32 cellular contexts compared by ENCODE assay signal in the genomic region with DNA sequence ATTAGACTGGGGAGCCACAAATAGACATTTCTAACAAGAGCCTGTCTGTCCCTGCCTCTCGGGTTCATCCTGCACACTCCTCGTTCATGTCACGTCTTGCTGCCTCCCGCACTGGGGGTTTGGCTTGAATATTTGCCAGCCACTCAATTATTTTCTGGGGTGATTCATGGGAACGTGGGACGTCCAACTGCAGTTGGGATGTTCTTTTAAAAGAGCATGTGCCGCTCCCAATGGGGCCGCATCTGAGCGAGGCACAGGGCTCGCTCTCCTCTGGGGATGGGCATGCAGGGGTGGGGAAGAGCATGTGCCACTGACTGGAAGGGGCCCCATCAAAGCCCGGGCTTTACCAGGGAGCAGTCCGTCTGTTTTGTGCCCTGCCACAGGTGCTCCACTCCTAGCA. TPM values are rescaled to one million over a fixed set of nuclear protein-coding genes. Genes with fewer than 3 reads are reported as not detected.
DNase-seq lines count a peak whose midpoint lies in the region; ATAC-seq, FAIRE-seq and TF ChIP-seq lines count a peak whose summit lies in the region.
"Had no signal": no experiment of that assay in that cellular context is flagged by ENCODE, and none has a peak within 500 bp of the region (broad histone marks: within the 10 kb centered on the region; RNA-seq: fewer than 3 reads in every experiment).

No MANE protein-coding gene starts in this region.

- H3K9me3 ChIP-seq in right atrium auricular region, result peaks cover 0 to 27% of the 10 kb centered on the region in 2 donors
- peaks cover 0 to 3% of the 10 kb centered on the region in 2 donors for H3K9me3 ChIP-seq in kidney (ENCODE audit: control insufficient read depth in 1 of 2, low read length in 2 of 2)
- H3K9me3 ChIP-seq: mucosa of descending colon, SJCRH30 had no signal

- in situ Hi-C loops in brain microvascular endothelial cell (cut with HindIII; ENCODE audit: low pct_ligation_motif_present, low sequenced_read_pairs), result no loop called here

- H3K4me3 ChIP-seq in right atrium auricular region (no peak overlapping the region), bronchial epithelial cell (ENCODE audit: low read depth, low read length) (no peak overlapping the region), kidney (ENCODE audit: low read length in 2 of 2) (no peak overlapping the region), brain microvascular endothelial cell (ENCODE audit: low read depth, low read length) (no peak overlapping the region)
- H3K4me3 ChIP-seq: A549, GM12878, heart right ventricle, mucosa of descending colon, SJCRH30 had no signal

- no peaks in the 10 kb centered on the region for H3K27me3 ChIP-seq in right atrium auricular region
- no peaks in the 10 kb centered on the region for H3K27me3 ChIP-seq in bronchial epithelial cell (ENCODE audit: control insufficient read depth, insufficient read depth, low read length)
- peaks cover 5% of the 10 kb centered on the region for H3K27me3 ChIP-seq in brain microvascular endothelial cell (replicated peaks)
- H3K27me3 ChIP-seq: SJCRH30 had no signal

- H3K27ac ChIP-seq in right atrium auricular region (no peak overlapping the region), kidney (ENCODE audit: low read depth in 2 of 2, low read length in 2 of 2) (no peak overlapping the region), brain microvascular endothelial cell (no peak overlapping the region)
- H3K27ac ChIP-seq: A549, heart right ventricle, SJCRH30, WERI-Rb-1 had no signal

- intact Hi-C loops in Right ventricle myocardium inferior (cut with DNase I), result no loop called here
- intact Hi-C loops in kidney (cut with DNase I), result no loop called here

- no peak overlapping the region for H3K9ac ChIP-seq in kidney (ENCODE audit: low read length in 2 of 2)

- FAIRE-seq in bronchial epithelial cell (lab: Jason Lieb, UNC) (no peak), kidney (lab: Jason Lieb, UNC) (no peak)
- FAIRE-seq: A549, HepG2 had no signal

- H3K36me3 ChIP-seq in right atrium auricular region (no peaks in the 10 kb centered on the region), bronchial epithelial cell (ENCODE audit: control insufficient read depth, insufficient read depth, low read length) (no peaks in the 10 kb centered on the region), kidney (ENCODE audit: control insufficient read depth in 1 of 2, insufficient read depth in 2 of 2, low read length in 2 of 2) (no peaks in the 10 kb centered on the region), brain microvascular endothelial cell (replicated peaks) (no peaks in the 10 kb centered on the region)
- H3K36me3 ChIP-seq: heart right ventricle, SJCRH30, WERI-Rb-1 had no signal

- no peak for TF ChIP-seq CTCF in right atrium auricular region (IDR thresholded peaks at IDR 0.05)
- no peak for TF ChIP-seq CTCF in bronchial epithelial cell (IDR thresholded peaks at IDR 0.05; ENCODE audit: insufficient read depth, low read length, severe bottlenecking)
- TF ChIP-seq CTCF in kidney (IDR thresholded peaks at IDR 0.05; ENCODE audit: borderline replicate concordance, extremely low read depth, insufficient read depth), result no peak
- no peak for TF ChIP-seq CTCF in brain microvascular endothelial cell (IDR thresholded peaks at IDR 0.05; ENCODE audit: low read depth, low read length, missing control alignments)

- DNase-seq in right atrium auricular region (ENCODE audit: low spot score), result peak; percentile 16
- no peak for DNase-seq in Right ventricle myocardium inferior (ENCODE audit: missing footprints)
- DNase-seq in bronchial epithelial cell (ENCODE audit: low read depth), result peak; percentile 63
- peak; percentile 22 for DNase-seq in kidney
- no peak for DNase-seq in ureter (ENCODE audit: low spot score)
- no peak for DNase-seq in brain microvascular endothelial cell
- DNase-seq: activated CD4-positive, alpha-beta T cell treated with anti-CD3 and anti-CD28 coated beads for 48 hours; activated effector memory CD4-positive, alpha-beta T cell treated with anti-CD3 and anti-CD28 coated beads, Interleukin-2, amount 50 U/mL, for 16 hours; CD4-positive, alpha-beta memory T cell; cortex of kidney; effector memory CD4-positive, alpha-beta T cell; foreskin melanocyte; H9; heart right ventricle; Karpas-422; kidney glomerular epithelial cell; mucosa of descending colon; natural killer cell; NCI-H146; NCI-H345; NCI-H748 treated with DMSO at 0.1 percent for 48 hours; SJCRH30; stimulated activated naive CD4-positive, alpha-beta T cell treated with Interleukin-2 at 50 U/mL for 16 hours; T1000; WERI-Rb-1 had no signal

- H3K4me1 ChIP-seq in right atrium auricular region (no peaks in the 10 kb centered on the region), kidney (ENCODE audit: control insufficient read depth in 1 of 2, insufficient read depth in 1 of 2, low read depth in 1 of 2, low read length in 2 of 2) (no peaks in the 10 kb centered on the region)
- H3K4me1 ChIP-seq: A549, heart right ventricle, SJCRH30 had no signal

- ATAC-seq in Right ventricle myocardium inferior, result no peak
- ATAC-seq in HG02973 (IDR thresholded peaks at IDR 0.05; ENCODE audit: unreplicated experiment), result no peak
- ATAC-seq in GM21390 (IDR thresholded peaks at IDR 0.05; ENCODE audit: unreplicated experiment), result no peak
- ATAC-seq: A549, GM12878, heart right ventricle, HepG2, mucosa of descending colon, natural killer cell, Panc1 had no signal

RNA-seq across cellular contexts. Expression of a gene that starts 43.4 kb away (rescaled TPM):
- 1 to 10 TPM; 2.1 to 7.2 TPM for total RNA-seq in right atrium auricular region
- 3.1 TPM for total RNA-seq in Right ventricle myocardium inferior
- not detected in 2 replicates for total RNA-seq in bronchial epithelial cell
- total RNA-seq in kidney, result 20.9 TPM
- polyA plus RNA-seq in kidney (ENCODE audit: insufficient read depth, low read depth, low replicate concordance), result 2.5 TPM
- 13.5 TPM for total RNA-seq in ureter
- total RNA-seq: HepG2, pulmonary artery endothelial cell, SJCRH30 had no signal
- polyA plus RNA-seq: A549, HepG2 had no signal

Comparison
In these comparisons a context has a peak if more than half of its experiments do, and no peak if none do; other contexts are left out.
1. DNase-seq: peak in right atrium auricular region (single experiment), bronchial epithelial cell (single experiment) and kidney (single experiment); none in Right ventricle myocardium inferior (single experiment), ureter (single experiment) and brain microvascular endothelial cell (single experiment).